2 cellular contexts compared by ENCODE assay signal in genomic region chr7:35995334-35995733, GRCh38.
A peak's percentile ranks its signal among the peaks of the same experiment; 100 is the strongest.
TF ChIP-seq lines count a peak whose summit lies in the region.

No MANE protein-coding gene starts in this region.

TF ChIP-seq in IMR-90, 13 proteins besides CTCF, POLR2A, EP300 and RAD21 (continued from another document):
- no peak for TF ChIP-seq MAZ (IDR thresholded peaks at IDR 0.05; ENCODE audit: borderline replicate concordance, low read depth, low read length)
- TF ChIP-seq ELK1 (IDR thresholded peaks at IDR 0.05; ENCODE audit: borderline replicate concordance, low read depth, low read length) = no peak
- TF ChIP-seq CHD1 (IDR thresholded peaks at IDR 0.05; ENCODE audit: low read depth, low read length) = no peak
- TF ChIP-seq USF2 (IDR thresholded peaks at IDR 0.05; ENCODE audit: low read depth, low read length) = no peak
- no peak for TF ChIP-seq FOS (IDR thresholded peaks at IDR 0.05; ENCODE audit: low read depth, low read length)
- TF ChIP-seq RCOR1 (IDR thresholded peaks at IDR 0.05; ENCODE audit: insufficient replicate concordance, low read length) = no peak
- TF ChIP-seq SMC3 (IDR thresholded peaks at IDR 0.05; ENCODE audit: low read depth, low read length) = no peak
- TF ChIP-seq BHLHE40 (IDR thresholded peaks at IDR 0.05; ENCODE audit: low read depth, low read length) = no peak
- TF ChIP-seq MXI1 (IDR thresholded peaks at IDR 0.05; ENCODE audit: borderline replicate concordance, low read depth, low read length) = no peak
- TF ChIP-seq CEBPB (IDR thresholded peaks at IDR 0.05; ENCODE audit: low read depth, low read length) = no peak

TF ChIP-seq in HepG2, 621 proteins besides CTCF, POLR2A, EP300 and RAD21 (continued from another document):
- peak; percentile 56; the same call in 1 of the 2 replicates for TF ChIP-seq PRDM15 (CRISPR knock-in tag; IDR thresholded peaks at IDR 0.05)
